9 cellular contexts compared by ENCODE assay signal in genomic region chr6:156719395-156719719, GRCh38. TPM values are rescaled to one million over a fixed set of nuclear protein-coding genes. Genes with fewer than 3 reads are reported as not detected.
DNase-seq lines count a peak whose midpoint lies in the region; ATAC-seq and TF ChIP-seq lines count a peak whose summit lies in the region.
"Had no signal": no experiment of that assay in that cellular context is flagged by ENCODE, and none has a peak within 500 bp of the region (broad histone marks: within the 10 kb centered on the region; RNA-seq: fewer than 3 reads in every experiment).

No MANE protein-coding gene starts in this region.

- H2BK20ac ChIP-seq in H9 (ENCODE audit: low read depth, low read length, poor library complexity, severe bottlenecking): no peak overlapping the region

- H3K4me1 Mint-ChIP-seq in H9: peaks cover 28 to 41% of the 10 kb centered on the region in 2 experiments
- H3K4me1 Mint-ChIP-seq in activated T-cell treated with anti-CD3 and anti-CD28 coated beads, Interleukin-2, amount 50 U/mL, for 4 hours (ENCODE audit: low read depth): peaks cover 16% of the 10 kb centered on the region

- no peak overlapping the region for H2AK5ac ChIP-seq in H9 (ENCODE audit: insufficient read length, low read length)

- H3K9me3 ChIP-seq in H9 (ENCODE audit: control insufficient read depth, low read depth, low read length): no peaks in the 10 kb centered on the region

- no peaks in the 10 kb centered on the region; the same call in none of the 2 replicates for H3K27me3 Mint-ChIP-seq in H9 (ENCODE audit: low read depth)
- no peaks in the 10 kb centered on the region for H3K27me3 Mint-ChIP-seq in activated T-cell treated with anti-CD3 and anti-CD28 coated beads, Interleukin-2, amount 50 U/mL, for 4 hours (ENCODE audit: low read depth)

- H3K4me1 ChIP-seq in H9 (ENCODE audit: insufficient read depth, low read length): peaks cover 7% of the 10 kb centered on the region; the same call in 1 of the 2 replicates

- no peak overlapping the region for H4K8ac ChIP-seq in H9 (replicated peaks; ENCODE audit: insufficient read length, low read depth, low read length)

- peak overlapping the region; percentile 51 for H2AFZ ChIP-seq in H9 (ENCODE audit: low read length)

- no peak overlapping the region for H3K9ac ChIP-seq in H9 (ENCODE audit: extremely low read depth, insufficient read length, low read length)

- H3T11ph ChIP-seq in H9 (ENCODE audit: low read length): no peak overlapping the region

- no peaks in the 10 kb centered on the region for H4K20me1 ChIP-seq in H9 (ENCODE audit: control insufficient read depth, insufficient read depth, insufficient read length)

- H3K4me2 ChIP-seq in H9 (ENCODE audit: insufficient read depth, insufficient read length, low read length): no peak overlapping the region

- TF ChIP-seq CTCF in H9 (conservative IDR thresholded peaks at IDR 0.05): no peak

- ATAC-seq in activated T-cell treated with anti-CD3 and anti-CD28 coated beads, Interleukin-2, amount 50 U/mL, for 4 hours: no peak
- ATAC-seq in GM21515 (IDR thresholded peaks at IDR 0.05; ENCODE audit: unreplicated experiment) (no peak), GM21367 (IDR thresholded peaks at IDR 0.05; ENCODE audit: unreplicated experiment) (no peak)

- no peak overlapping the region for H2BK15ac ChIP-seq in H9 (ENCODE audit: low read depth, low read length)

- H3K23ac ChIP-seq in H9 (ENCODE audit: insufficient read length, low read depth, low read length): no peak overlapping the region

- no peaks in the 10 kb centered on the region for H3K79me2 ChIP-seq in H9 (ENCODE audit: insufficient read depth, low read length)

- peaks cover 0 to 15% (median 0%) of the 10 kb centered on the region in 3 experiments; a peak in 3 of 7 replicates for H3K36me3 Mint-ChIP-seq in H9 (ENCODE audit: insufficient read depth in 1 of 3, low read depth in 3 of 3)
- no peaks in the 10 kb centered on the region for H3K36me3 Mint-ChIP-seq in activated T-cell treated with anti-CD3 and anti-CD28 coated beads, Interleukin-2, amount 50 U/mL, for 4 hours (ENCODE audit: insufficient read depth)

- no CpG with 5 or more reads among the region's 13 CpGs for WGBS in H9 (ENCODE audit: extremely low coverage, insufficient read length, low lambda C conversion rate)

- peak overlapping the region in 2 of 3 experiments; percentile 81 to 93; a peak in 5 of 7 replicates for H3K27ac Mint-ChIP-seq in H9

- H3K79me1 ChIP-seq in H9 (ENCODE audit: insufficient read depth, low read depth, low read length, poor library complexity, severe bottlenecking): no peaks in the 10 kb centered on the region

- H3K27me3 ChIP-seq in H9 (ENCODE audit: insufficient read depth, low read length): no peaks in the 10 kb centered on the region

- H3K4me3 Mint-ChIP-seq in H9: peak overlapping the region in 1 of 2 experiments; percentile 27; a peak in 1 of 5 replicates
- peak overlapping the region; percentile 79 for H3K4me3 Mint-ChIP-seq in activated T-cell treated with anti-CD3 and anti-CD28 coated beads, Interleukin-2, amount 50 U/mL, for 4 hours

- H2BK12ac ChIP-seq in H9 (ENCODE audit: insufficient read length, low read depth, low read length): no peak overlapping the region

- no peak overlapping the region for H2BK120ac ChIP-seq in H9 (ENCODE audit: low read depth, low read length, poor library complexity, severe bottlenecking)

- no peak overlapping the region for H3K4ac ChIP-seq in H9 (ENCODE audit: low read depth, low read length)

- no peak for DNase-seq in H9
- no peak for DNase-seq in activated T-cell treated with anti-CD3 and anti-CD28 coated beads, Interleukin-2, amount 50 U/mL, for 4 hours
- peak; percentile 3 for DNase-seq in globus pallidus (ENCODE audit: low spot score)
- no peak for DNase-seq in NCI-H2171 treated with DMSO at 0.1 percent for 48 hours (lab: John Stamatoyannopoulos, UW)
- no peak for DNase-seq in putamen (ENCODE audit: low spot score)
- DNase-seq: foreskin melanocyte had no signal

- H2BK5ac ChIP-seq in H9 (ENCODE audit: insufficient read length, low read length): no peak overlapping the region

- no peak overlapping the region for H3K56ac ChIP-seq in H9 (ENCODE audit: insufficient read length, low read depth, low read length)

- H4K91ac ChIP-seq in H9 (ENCODE audit: insufficient read length, low read depth, low read length): no peak overlapping the region

- no peak overlapping the region for H4K5ac ChIP-seq in H9 (ENCODE audit: insufficient read length, low read depth, low read length)

- peak overlapping the region; percentile 18 to 36 (median 23) for H3K4me3 ChIP-seq in skin epidermis

- peaks cover 3 to 4% of the 10 kb centered on the region in 2 experiments; a peak in 3 of 5 replicates for H3K9me3 Mint-ChIP-seq in H9
- no peaks in the 10 kb centered on the region for H3K9me3 Mint-ChIP-seq in activated T-cell treated with anti-CD3 and anti-CD28 coated beads, Interleukin-2, amount 50 U/mL, for 4 hours

- H3K23me2 ChIP-seq in H9 (ENCODE audit: insufficient read length, low read depth, low read length, poor library complexity, severe bottlenecking): no peaks in the 10 kb centered on the region

- peak overlapping the region; percentile 18 for H3K18ac ChIP-seq in H9 (ENCODE audit: insufficient read length, low read depth, low read length)

- H3K27ac ChIP-seq in H9 (ENCODE audit: insufficient read length, low read depth, low read length) (no peak overlapping the region), skin epidermis (peak overlapping the region in 20 of 21 experiments; percentile 70 to 94 (median 89))

- peak overlapping the region; percentile 62; the same call in 1 of the 2 replicates for H3K14ac ChIP-seq in H9 (ENCODE audit: insufficient read depth, low read length)

RNA-seq across cellular contexts. Expression of gene ARID1B, which starts 57.8 kb away (rescaled TPM):
- 86.2 and 88.2 TPM in 2 replicates for total RNA-seq in H9 (2021)
- total RNA-seq in activated T-cell treated with anti-CD3 and anti-CD28 coated beads, Interleukin-2, amount 50 U/mL, for 4 hours: 10 to 100 TPM; 45.6 to 46.6 (median 46.0) TPM
